In genomic region chr9:131279196-131279926, GRCh38 we compare ENCODE assay signal across 16 cellular contexts. TPM values are rescaled to one million over a fixed set of nuclear protein-coding genes. Genes with fewer than 3 reads are reported as not detected.
A peak's percentile ranks its signal among the peaks of the same experiment; 100 is the strongest.
DNase-seq lines count a peak whose midpoint lies in the region; ATAC-seq and TF ChIP-seq lines count a peak whose summit lies in the region.
"Had no signal": no experiment of that assay in that cellular context is flagged by ENCODE, and none has a peak within 500 bp of the region (broad histone marks: within the 10 kb centered on the region; RNA-seq: fewer than 3 reads in every experiment).

No MANE protein-coding gene starts in this region.

- H3K27ac Mint-ChIP-seq in activated CD4-positive, alpha-beta T cell treated with anti-CD3 and anti-CD28 coated beads for 36 hours: peak overlapping the region; percentile 71
- peak overlapping the region; percentile 82 to 93 for H3K27ac Mint-ChIP-seq in effector memory CD8-positive, alpha-beta T cell
- H3K27ac Mint-ChIP-seq in neural progenitor cell: peak overlapping the region; percentile 29

- H3K9me3 ChIP-seq in OCI-LY3 (ENCODE audit: insufficient read depth, low read length) (no peaks in the 10 kb centered on the region), neural progenitor cell (ENCODE audit: low read depth) (no peaks in the 10 kb centered on the region)
- H3K9me3 ChIP-seq: suprapubic skin had no signal

- no peaks in the 10 kb centered on the region for H3K9me3 Mint-ChIP-seq in activated CD4-positive, alpha-beta T cell treated with anti-CD3 and anti-CD28 coated beads for 36 hours (ENCODE audit: low read depth)
- H3K9me3 Mint-ChIP-seq in effector memory CD8-positive, alpha-beta T cell: no peaks in the 10 kb centered on the region
- H3K9me3 Mint-ChIP-seq in neural progenitor cell: no peaks in the 10 kb centered on the region

- H3K79me2 ChIP-seq in OCI-LY3 (ENCODE audit: low read length): peaks cover 23% of the 10 kb centered on the region
- H3K79me2 ChIP-seq in neural progenitor cell (ENCODE audit: low read depth): no peaks in the 10 kb centered on the region

- H3K4me1 ChIP-seq in OCI-LY3 (ENCODE audit: low read length) (peaks cover 13% of the 10 kb centered on the region), neural progenitor cell (peaks cover 14% of the 10 kb centered on the region)

- peaks cover 3% of the 10 kb centered on the region; the same call in 1 of the 2 replicates for H3K27me3 ChIP-seq in OCI-LY3 (ENCODE audit: low read depth, low read length)
- H3K27me3 ChIP-seq in neural progenitor cell: peaks cover 76% of the 10 kb centered on the region

- TF ChIP-seq CTCF in OCI-LY3 (IDR thresholded peaks at IDR 0.05; ENCODE audit: low read depth, low read length) (no peak), neural progenitor cell (IDR thresholded peaks at IDR 0.05) (no peak)

- intact Hi-C loops in activated CD4-positive, alpha-beta T cell treated with anti-CD3 and anti-CD28 coated beads for 36 hours (cut with DNase I, micrococcal nuclease): loop anchor here in 1 of 2 experiments (5.0 to 10.0 kb wide), 2 partner anchors 388 to 565 kb away; no protein-coding TSS in a partner anchor

- H3K36me3 ChIP-seq in OCI-LY3 (replicated peaks; ENCODE audit: low read depth, low read length) (no peaks in the 10 kb centered on the region), neural progenitor cell (no peaks in the 10 kb centered on the region)
- H3K36me3 ChIP-seq: suprapubic skin had no signal

- H3F3A ChIP-seq in neural progenitor cell (ENCODE audit: low read depth): peaks cover 23% of the 10 kb centered on the region

- peaks cover 7% of the 10 kb centered on the region for H3K27me3 Mint-ChIP-seq in activated CD4-positive, alpha-beta T cell treated with anti-CD3 and anti-CD28 coated beads for 36 hours
- H3K27me3 Mint-ChIP-seq in effector memory CD8-positive, alpha-beta T cell: peaks cover 0 to 11% of the 10 kb centered on the region in 2 donors
- H3K27me3 Mint-ChIP-seq in neural progenitor cell (ENCODE audit: insufficient read depth, low read depth): peaks cover 47% of the 10 kb centered on the region

- H2AFZ ChIP-seq in OCI-LY3 (ENCODE audit: low read depth, low read length) (peak overlapping the region; percentile 72), neural progenitor cell (replicated peaks) (no peak overlapping the region)

- H3K4me2 ChIP-seq in OCI-LY3 (ENCODE audit: low read length): peak overlapping the region; percentile 23; the same call in 1 of the 2 replicates
- H3K4me2 ChIP-seq in neural progenitor cell: no peak overlapping the region

- POLR2A ChIA-PET in activated CD4-positive, alpha-beta T cell treated with anti-CD3 and anti-CD28 coated beads for 36 hours (lab: Charles Lee): no interaction called here

- peaks cover 18% of the 10 kb centered on the region for H3K36me3 Mint-ChIP-seq in activated CD4-positive, alpha-beta T cell treated with anti-CD3 and anti-CD28 coated beads for 36 hours (ENCODE audit: low read depth)
- H3K36me3 Mint-ChIP-seq in effector memory CD8-positive, alpha-beta T cell (ENCODE audit: insufficient read depth): peaks cover 25% of the 10 kb centered on the region
- peaks cover 2% of the 10 kb centered on the region for H3K36me3 Mint-ChIP-seq in neural progenitor cell

- CTCF ChIA-PET in activated CD4-positive, alpha-beta T cell treated with anti-CD3 and anti-CD28 coated beads for 36 hours (lab: Charles Lee): interaction anchor here (0.7 to 1.7 kb wide), 2 partner anchors 9 to 22 kb away, joined by 4 to 7 read pairs; no protein-coding TSS in a partner anchor

- no peak overlapping the region for H3K4me3 Mint-ChIP-seq in activated CD4-positive, alpha-beta T cell treated with anti-CD3 and anti-CD28 coated beads for 36 hours
- peak overlapping the region; percentile 96 to 97 for H3K4me3 Mint-ChIP-seq in effector memory CD8-positive, alpha-beta T cell
- H3K4me3 Mint-ChIP-seq in neural progenitor cell: peak overlapping the region; percentile 90

- DNase-seq in activated CD4-positive, alpha-beta T cell treated with anti-CD3 and anti-CD28 coated beads for 36 hours: no peak
- DNase-seq in activated CD4-positive, alpha-beta T cell treated with anti-CD3 and anti-CD28 coated beads, Interleukin-2, amount 50 U/mL, for 1 hour: no peak
- no peak for DNase-seq in effector memory CD8-positive, alpha-beta T cell
- DNase-seq in neural progenitor cell (ENCODE audit: low spot score) (no peak), islet precursor cell (no peak), HT-29 (ENCODE audit: low spot score) (no peak), RKO (ENCODE audit: low spot score) (no peak)
- DNase-seq: GOT3, Kasumi-1, left colon, NCI-H1694 treated with DMSO at 0.1 percent for 48 hours, NCI-H524, nucleus accumbens had no signal

- H3K9ac ChIP-seq in OCI-LY3 (ENCODE audit: low read length): no peak overlapping the region
- H3K9ac ChIP-seq in neural progenitor cell: no peak overlapping the region

- H4K20me1 ChIP-seq in OCI-LY3 (ENCODE audit: insufficient read depth, low read length): no peaks in the 10 kb centered on the region
- peaks cover 17% of the 10 kb centered on the region for H4K20me1 ChIP-seq in neural progenitor cell (ENCODE audit: low read depth)

- H3K4me1 Mint-ChIP-seq in activated CD4-positive, alpha-beta T cell treated with anti-CD3 and anti-CD28 coated beads for 36 hours: peaks cover 22% of the 10 kb centered on the region
- H3K4me1 Mint-ChIP-seq in effector memory CD8-positive, alpha-beta T cell (ENCODE audit: low read depth in 2 of 2): peaks cover 27 to 29% of the 10 kb centered on the region in 2 donors
- H3K4me1 Mint-ChIP-seq in neural progenitor cell: peaks cover 24% of the 10 kb centered on the region

- H3K4me3 ChIP-seq in OCI-LY3 (ENCODE audit: low read length) (no peak overlapping the region), neural progenitor cell (no peak overlapping the region)

- no peak overlapping the region for H3K27ac ChIP-seq in OCI-LY3 (ENCODE audit: low read length)
- H3K27ac ChIP-seq in neural progenitor cell: no peak overlapping the region
- H3K27ac ChIP-seq: suprapubic skin had no signal

- ATAC-seq in activated CD4-positive, alpha-beta T cell treated with anti-CD3 and anti-CD28 coated beads for 36 hours: no peak
- no peak for ATAC-seq in effector memory CD8-positive, alpha-beta T cell (replicated peaks)

RNA-seq across cellular contexts. Expression of gene FAM78A, which starts 3.1 kb away (rescaled TPM):
- 10 to 100 TPM; 36.6 to 52.3 TPM for total RNA-seq in activated CD4-positive, alpha-beta T cell treated with anti-CD3 and anti-CD28 coated beads for 36 hours
- total RNA-seq in neural progenitor cell (ENCODE audit: low replicate concordance): 0.32 and 1.5 TPM in 2 replicates
- 0.57 and 1.2 TPM in 2 replicates for total RNA-seq in HT-29 (2014; rRNA removed; shearing (Covaris generic))

RNA-seq across cellular contexts. Expression of gene PLPP7, which starts 10.2 kb away (rescaled TPM):
- under 1 TPM; 0.14 to 0.30 TPM for total RNA-seq in activated CD4-positive, alpha-beta T cell treated with anti-CD3 and anti-CD28 coated beads for 36 hours
- 5.4 and 11.5 TPM in 2 replicates for total RNA-seq in neural progenitor cell (ENCODE audit: low replicate concordance)
- total RNA-seq in HT-29 (2014; rRNA removed; shearing (Covaris generic)): not detected in 2 replicates
- total RNA-seq: T-helper 1 cell treated with Interleukin-12 subunit alpha and Interleukin-12 subunit beta and Interleukin-4 antibody, amounts not matched to agents 30 ng/mL and 1 ng/mL, for 36 hours had no signal

Comparison
In these comparisons a context has a peak if more than half of its experiments do, and no peak if none do; other contexts are left out.
1. H3K27ac Mint-ChIP-seq: peak in every context shown above with its lines; median percentile 88 in effector memory CD8-positive, alpha-beta T cell; 71 in activated CD4-positive, alpha-beta T cell treated with anti-CD3 and anti-CD28 coated beads for 36 hours; 29 in neural progenitor cell.
2. RNA of gene FAM78A, which starts 3.1 kb away (total RNA-seq): 36.6 to 52.3 TPM in activated CD4-positive, alpha-beta T cell treated with anti-CD3 and anti-CD28 coated beads for 36 hours; 0.57 to 1.2 TPM in HT-29 and 0.32 to 1.5 TPM in neural progenitor cell; every median in the first group is over 10 times any median in the second.